ENCODE assay signal across 9 cellular contexts in genomic region chr5:126499742-126500396, GRCh38.
DNase-seq lines count a peak whose midpoint lies in the region; ATAC-seq, FAIRE-seq and TF ChIP-seq lines count a peak whose summit lies in the region.
"Had no signal": no experiment of that assay in that cellular context is flagged by ENCODE, and none has a peak within 500 bp of the region (broad histone marks: within the 10 kb centered on the region; RNA-seq: fewer than 3 reads in every experiment).

No MANE protein-coding gene starts in this region.

- in situ Hi-C loops in HAP-1 (cut with MboI; ENCODE audit: low sequenced_read_pairs), result no loop called here

- H3K36me3 ChIP-seq in HAP-1 (replicated peaks) (no peaks in the 10 kb centered on the region), bronchial epithelial cell (ENCODE audit: control insufficient read depth, insufficient read depth, low read length) (no peaks in the 10 kb centered on the region)

- no peak overlapping the region for H3K4me3 Mint-ChIP-seq in natural killer cell

- TF ChIP-seq CTCF in bronchial epithelial cell (IDR thresholded peaks at IDR 0.05; ENCODE audit: insufficient read depth, low read length, severe bottlenecking) (peak; percentile 57), natural killer cell (IDR thresholded peaks at IDR 0.05) (peak; percentile 53)

- intact Hi-C loops in natural killer cell (cut with micrococcal nuclease), result loop anchor here (1.0 kb wide), 2 partner anchors 146 to 161 kb away; no protein-coding TSS in a partner anchor

- H3K27me3 ChIP-seq in HAP-1 (ENCODE audit: low read depth) (peaks cover 5% of the 10 kb centered on the region; the same call in 1 of the 2 replicates), bronchial epithelial cell (ENCODE audit: control insufficient read depth, insufficient read depth, low read length) (no peaks in the 10 kb centered on the region)

- FAIRE-seq in bronchial epithelial cell (lab: Jason Lieb, UNC), result no peak
- FAIRE-seq: colon had no signal

- ATAC-seq in natural killer cell (peak; percentile 55 to 72 (median 64)), GM18861 (IDR thresholded peaks at IDR 0.05; ENCODE audit: unreplicated experiment) (no peak)

- H3K4me3 ChIP-seq in HAP-1 (no peak overlapping the region), bronchial epithelial cell (ENCODE audit: low read depth, low read length) (no peak overlapping the region)

- H3K27ac Mint-ChIP-seq in natural killer cell, result no peak overlapping the region

- H3K4me1 ChIP-seq in HAP-1, result no peaks in the 10 kb centered on the region

- DNase-seq in activated CD8-positive, alpha-beta memory T cell treated with anti-CD3 and anti-CD28 coated beads, Interleukin-2, amount 50 U/mL, for 1 hour (ENCODE audit: extremely low read depth), result peak; percentile 12
- DNase-seq in activated CD8-positive, alpha-beta memory T cell treated with anti-CD3 and anti-CD28 coated beads, Interleukin-2, amount 50 U/mL, for 48 hours, result no peak
- DNase-seq in HAP-1 (ENCODE audit: low spot score in 2 of 2), result peak; percentile 46 to 60
- DNase-seq in NCI-H2227 (lab: John Stamatoyannopoulos, UW; ENCODE audit: unreplicated experiment), result peak; percentile 70
- DNase-seq in bronchial epithelial cell (ENCODE audit: low read depth), result no peak
- DNase-seq in natural killer cell, result no peak
- no peak for DNase-seq in NCI-H1436 (lab: John Stamatoyannopoulos, UW)

- H3K36me3 Mint-ChIP-seq in natural killer cell, result no peaks in the 10 kb centered on the region

- no peaks in the 10 kb centered on the region for H3K9me3 Mint-ChIP-seq in natural killer cell

- H3K9me3 ChIP-seq in HAP-1, result no peaks in the 10 kb centered on the region

- no peaks in the 10 kb centered on the region for H3K27me3 Mint-ChIP-seq in natural killer cell (ENCODE audit: low read depth in 2 of 2)

- H3K4me1 Mint-ChIP-seq in natural killer cell, result no peaks in the 10 kb centered on the region

Comparison
In these comparisons a context has a peak if more than half of its experiments do, and no peak if none do; other contexts are left out.
1. DNase-seq: peak in activated CD8-positive, alpha-beta memory T cell treated with anti-CD3 and anti-CD28 coated beads, Interleukin-2, amount 50 U/mL, for 1 hour (single experiment), HAP-1 (2 of 2) and NCI-H2227 (single experiment); none in activated CD8-positive, alpha-beta memory T cell treated with anti-CD3 and anti-CD28 coated beads, Interleukin-2, amount 50 U/mL, for 48 hours (single experiment), bronchial epithelial cell (single experiment), natural killer cell (single experiment) and NCI-H1436 (single experiment).